Comparison of ENCODE assay signal across 9 cellular contexts in the genomic region with DNA sequence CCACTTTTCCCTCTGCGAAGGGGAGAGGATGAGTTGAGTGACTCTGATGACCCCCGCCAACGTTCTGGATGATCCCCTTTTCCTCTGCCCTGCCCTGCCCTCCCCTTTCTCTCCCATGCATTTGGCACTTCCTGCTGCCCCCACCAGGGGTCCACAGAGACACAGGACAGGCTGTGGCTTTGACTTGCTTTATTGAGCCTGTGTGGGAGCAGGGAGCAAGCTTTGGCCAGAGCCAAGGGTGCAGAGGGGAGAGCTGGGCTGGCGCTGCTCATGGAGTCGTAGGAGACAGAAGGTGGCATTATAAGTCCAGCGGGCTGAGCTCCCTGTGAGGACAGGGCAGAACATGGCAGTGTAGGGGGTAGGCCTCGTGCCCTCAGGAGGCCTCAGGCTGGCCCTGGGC. TPM values are rescaled to one million over a fixed set of nuclear protein-coding genes. Genes with fewer than 3 reads are reported as not detected.
DNase-seq lines count a peak whose midpoint lies in the region; ATAC-seq, FAIRE-seq and TF ChIP-seq lines count a peak whose summit lies in the region.
"Had no signal": no experiment of that assay in that cellular context is flagged by ENCODE, and none has a peak within 500 bp of the region (broad histone marks: within the 10 kb centered on the region; RNA-seq: fewer than 3 reads in every experiment).

No MANE protein-coding gene starts in this region.

- POLR2A ChIA-PET in naive thymus-derived CD4-positive, alpha-beta T cell (lab: Charles Lee): no interaction called here

- no peak for FAIRE-seq in GM12892 (lab: Jason Lieb, UNC)
- FAIRE-seq: G401.6 had no signal

- peaks cover 23% of the 10 kb centered on the region for H3K27me3 Mint-ChIP-seq in activated T-cell treated with anti-CD3 and anti-CD28 coated beads, Interleukin-2, amount 50 U/mL, for 72 hours (ENCODE audit: low read depth)
- H3K27me3 Mint-ChIP-seq in naive thymus-derived CD4-positive, alpha-beta T cell: peaks cover 0 to 22% (median 0%) of the 10 kb centered on the region in 5 donors

- DNase-seq in NCI-H2107 treated with DMSO at 0.1 percent for 48 hours (lab: John Stamatoyannopoulos, UW; ENCODE audit: unreplicated experiment): peak; percentile 8
- DNase-seq in NCI-H2107 (lab: John Stamatoyannopoulos, UW): no peak
- peak; percentile 19 for DNase-seq in Jurkat, Clone E6-1 (ENCODE audit: low read depth, low spot score)
- peak; percentile 35 to 38 for DNase-seq in activated T-cell treated with anti-CD3 and anti-CD28 coated beads, Interleukin-2, amount 50 U/mL, for 72 hours
- peak; percentile 17 for DNase-seq in kidney glomerular epithelial cell (lab: John Stamatoyannopoulos, UW)
- no peak for DNase-seq in lower leg skin (ENCODE audit: low spot score in 2 of 2)
- no peak for DNase-seq in naive thymus-derived CD4-positive, alpha-beta T cell
- no peak for DNase-seq in GM12892 (ENCODE audit: insufficient read length)

- CTCF ChIA-PET in naive thymus-derived CD4-positive, alpha-beta T cell (lab: Charles Lee): interaction anchor here (0.9 to 1.9 kb wide), 2 partner anchors 31 to 63 kb away, joined by 3 to 8 read pairs; no protein-coding TSS in a partner anchor

- H3K27ac ChIP-seq in naive thymus-derived CD4-positive, alpha-beta T cell (ENCODE audit: low read depth, low read length): no peak overlapping the region

- peaks cover 12% of the 10 kb centered on the region for H3K4me1 Mint-ChIP-seq in activated T-cell treated with anti-CD3 and anti-CD28 coated beads, Interleukin-2, amount 50 U/mL, for 72 hours (ENCODE audit: low read depth)
- peaks cover 0 to 22% (median 11%) of the 10 kb centered on the region in 7 donors for H3K4me1 Mint-ChIP-seq in naive thymus-derived CD4-positive, alpha-beta T cell

- no peak overlapping the region for H3K4me3 ChIP-seq in Jurkat, Clone E6-1 (ENCODE audit: low read length)
- H3K4me3 ChIP-seq in lower leg skin (ENCODE audit: low read depth, poor library complexity, severe bottlenecking): no peak overlapping the region
- H3K4me3 ChIP-seq in naive thymus-derived CD4-positive, alpha-beta T cell (ENCODE audit: low read length): no peak overlapping the region

- no peaks in the 10 kb centered on the region for H3K36me3 Mint-ChIP-seq in activated T-cell treated with anti-CD3 and anti-CD28 coated beads, Interleukin-2, amount 50 U/mL, for 72 hours (ENCODE audit: insufficient read depth in 2 of 2)
- no peaks in the 10 kb centered on the region for H3K36me3 Mint-ChIP-seq in naive thymus-derived CD4-positive, alpha-beta T cell

- H3K36me3 ChIP-seq in naive thymus-derived CD4-positive, alpha-beta T cell (ENCODE audit: control insufficient read depth in 2 of 3, insufficient read depth in 3 of 3, low read length in 3 of 3): no peaks in the 10 kb centered on the region

- no peaks in the 10 kb centered on the region for H3K27me3 ChIP-seq in naive thymus-derived CD4-positive, alpha-beta T cell (ENCODE audit: control insufficient read depth in 2 of 2, insufficient read depth in 2 of 2, low read length in 2 of 2)

- no peak overlapping the region for H3K27ac Mint-ChIP-seq in activated T-cell treated with anti-CD3 and anti-CD28 coated beads, Interleukin-2, amount 50 U/mL, for 72 hours
- no peak overlapping the region for H3K27ac Mint-ChIP-seq in naive thymus-derived CD4-positive, alpha-beta T cell

- H3K4me3 Mint-ChIP-seq in activated T-cell treated with anti-CD3 and anti-CD28 coated beads, Interleukin-2, amount 50 U/mL, for 72 hours: no peak overlapping the region
- H3K4me3 Mint-ChIP-seq in naive thymus-derived CD4-positive, alpha-beta T cell: no peak overlapping the region

- WGBS in lower leg skin, 2 donors: 65 to 74% methylated on average over 7 of the region's 7 CpGs

- H3K9me3 ChIP-seq in naive thymus-derived CD4-positive, alpha-beta T cell (ENCODE audit: control insufficient read depth in 2 of 3, low read length in 3 of 3): no peaks in the 10 kb centered on the region

- no peak for TF ChIP-seq POLR2A in lower leg skin (IDR thresholded peaks at IDR 0.05)
- TF ChIP-seq POLR2A in GM12892 (IDR thresholded peaks at IDR 0.05; ENCODE audit: low read depth, low read length): no peak

- intact Hi-C loops in lower leg skin (cut with DNase I; ENCODE audit: low total_unique reads): loop anchor here (5.0 to 10.0 kb wide), 2 partner anchors 54 to 102 kb away; no protein-coding TSS in a partner anchor
- intact Hi-C loops in naive thymus-derived CD4-positive, alpha-beta T cell (cut with micrococcal nuclease): loop anchor here (5.0 kb wide), 2 partner anchors 182 to 227 kb away; partner anchors contain the start of gene HDAC5 (in 1 of the 2)

- H3K4me1 ChIP-seq in naive thymus-derived CD4-positive, alpha-beta T cell (ENCODE audit: control insufficient read depth in 2 of 2, insufficient read depth in 2 of 2, low read length in 2 of 2): peaks cover 0 to 3% of the 10 kb centered on the region in 2 donors

- no peak for TF ChIP-seq CTCF in lower leg skin (IDR thresholded peaks at IDR 0.05)

- H3K9me3 Mint-ChIP-seq in activated T-cell treated with anti-CD3 and anti-CD28 coated beads, Interleukin-2, amount 50 U/mL, for 72 hours: no peaks in the 10 kb centered on the region
- H3K9me3 Mint-ChIP-seq in naive thymus-derived CD4-positive, alpha-beta T cell: no peaks in the 10 kb centered on the region

- ATAC-seq in activated T-cell treated with anti-CD3 and anti-CD28 coated beads, Interleukin-2, amount 50 U/mL, for 72 hours (replicated peaks in 1 of 2): no peak
- ATAC-seq in naive thymus-derived CD4-positive, alpha-beta T cell: no peak

RNA-seq across cellular contexts. Expression of gene PPY, which starts 1.6 kb away (rescaled TPM):
- polyA plus RNA-seq in Jurkat, Clone E6-1 (2012; ENCODE audit: insufficient read depth, insufficient read length): not detected
- not detected for total RNA-seq in activated T-cell treated with anti-CD3 and anti-CD28 coated beads, Interleukin-2, amount 50 U/mL, for 72 hours
- total RNA-seq in lower leg skin: not detected
- total RNA-seq in naive thymus-derived CD4-positive, alpha-beta T cell: not detected
- not detected for polyA plus RNA-seq in naive thymus-derived CD4-positive, alpha-beta T cell
- not detected for polyA plus RNA-seq in GM12892 (2012; ENCODE audit: missing spikeins)

RNA-seq across cellular contexts. Expression of gene PYY, which starts 13.1 kb away (rescaled TPM):
- polyA plus RNA-seq in Jurkat, Clone E6-1 (2012; ENCODE audit: insufficient read depth, insufficient read length): not detected
- not detected for total RNA-seq in activated T-cell treated with anti-CD3 and anti-CD28 coated beads, Interleukin-2, amount 50 U/mL, for 72 hours
- not detected for total RNA-seq in lower leg skin
- total RNA-seq in naive thymus-derived CD4-positive, alpha-beta T cell: not detected
- not detected for polyA plus RNA-seq in naive thymus-derived CD4-positive, alpha-beta T cell
- polyA plus RNA-seq in GM12892 (2012; ENCODE audit: missing spikeins): not detected

RNA-seq across cellular contexts. Expression of gene MPP2, which starts 33.3 kb away (rescaled TPM):
- polyA plus RNA-seq in Jurkat, Clone E6-1 (2012; ENCODE audit: insufficient read depth, insufficient read length): 13.0 TPM
- 1 to 10 TPM; 4.0 to 4.1 TPM for total RNA-seq in activated T-cell treated with anti-CD3 and anti-CD28 coated beads, Interleukin-2, amount 50 U/mL, for 72 hours
- total RNA-seq in lower leg skin: 10 to 100 TPM in 1 of 4 donors, 1 to 10 TPM in 2, under 1 TPM in 1; 0.42 to 10.7 (median 3.7) TPM
- 1 to 10 TPM in 4 of 5 experiments, under 1 TPM in 1; 0.24 to 9.3 (median 3.7) TPM for total RNA-seq in naive thymus-derived CD4-positive, alpha-beta T cell
- 1 to 10 TPM; 1.3 to 2.2 TPM for polyA plus RNA-seq in naive thymus-derived CD4-positive, alpha-beta T cell
- polyA plus RNA-seq in GM12892 (2012; ENCODE audit: missing spikeins): 0.08 TPM

Comparison
In these comparisons a context has a peak if more than half of its experiments do, and no peak if none do; other contexts are left out.
1. DNase-seq: peak in NCI-H2107 treated with DMSO at 0.1 percent for 48 hours (single experiment), Jurkat, Clone E6-1 (single experiment), activated T-cell treated with anti-CD3 and anti-CD28 coated beads, Interleukin-2, amount 50 U/mL, for 72 hours (2 of 2) and kidney glomerular epithelial cell (single experiment); none in NCI-H2107 (single experiment), lower leg skin (0 of 2), naive thymus-derived CD4-positive, alpha-beta T cell (0 of 9) and GM12892 (single experiment).